24 cellular contexts compared by ENCODE assay signal in the genomic region with DNA sequence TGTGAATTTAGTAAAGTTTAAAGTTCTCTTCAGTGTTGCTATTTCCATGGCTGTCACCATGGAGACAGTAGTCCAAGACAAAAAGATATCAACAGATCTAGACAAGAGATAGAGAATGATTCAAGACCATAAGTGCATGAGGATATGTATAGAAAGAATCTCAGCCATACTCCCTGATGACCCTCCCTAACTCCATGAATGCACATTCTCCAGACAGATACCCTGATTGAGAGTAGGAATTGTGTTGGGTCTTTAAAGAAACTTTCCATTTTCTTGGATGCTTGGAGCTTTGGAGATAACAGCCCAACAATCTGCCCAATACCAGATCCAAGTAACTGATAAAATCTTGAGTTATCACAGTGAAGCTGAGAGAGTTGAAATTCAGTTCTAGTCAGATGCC.
DNase-seq lines count a peak whose midpoint lies in the region; ATAC-seq, FAIRE-seq and TF ChIP-seq lines count a peak whose summit lies in the region.
"Had no signal": no experiment of that assay in that cellular context is flagged by ENCODE, and none has a peak within 500 bp of the region (broad histone marks: within the 10 kb centered on the region; RNA-seq: fewer than 3 reads in every experiment).

No MANE protein-coding gene starts in this region.

- H3K27ac ChIP-seq in H1 (ENCODE audit: low read depth, low read length) (no peak overlapping the region; the same call in 1 of the 2 replicates), mesendoderm (ENCODE audit: low read depth, low read length) (no peak overlapping the region), trophoblast cell (ENCODE audit: low read depth, low read length) (no peak overlapping the region)
- H3K27ac ChIP-seq: BLaER1 had no signal

- H4K20me1 ChIP-seq in H1 (replicated peaks in 1 of 2; ENCODE audit: control insufficient read depth in 1 of 2, insufficient read depth in 2 of 2, low read length in 2 of 2), result no peaks in the 10 kb centered on the region
- H4K20me1 ChIP-seq: BLaER1 had no signal

- no peak overlapping the region for H3K56ac ChIP-seq in H1 (replicated peaks; ENCODE audit: insufficient read length, low read depth, low read length)
- no peak overlapping the region for H3K56ac ChIP-seq in mesendoderm (ENCODE audit: low read length)

- H3K23ac ChIP-seq in H1 (ENCODE audit: insufficient read length) (no peak overlapping the region), mesendoderm (ENCODE audit: low read length) (no peak overlapping the region), trophoblast cell (ENCODE audit: low read length) (no peak overlapping the region)

- peak; percentile 33 for DNase-seq in M059J (ENCODE audit: low read depth)
- no peak for DNase-seq in H1 (ENCODE audit: low read depth in 1 of 2, low spot score in 2 of 2)
- peak; percentile 26 for DNase-seq in mesendoderm
- peak; percentile 66 to 90 for DNase-seq in trophoblast cell
- no peak for DNase-seq in MCF 10A (ENCODE audit: unreplicated experiment)
- DNase-seq in stimulated activated naive CD8-positive, alpha-beta T cell treated with anti-CD3 and anti-CD28 coated beads, Interleukin-15, amount 100 ng/mL, for 72 hours, result no peak
- DNase-seq in NCI-H1436 (lab: John Stamatoyannopoulos, UW), result no peak
- DNase-seq: 8988T; ACHN; BE2C; C1 segment of cervical spinal cord; CD4-positive, alpha-beta memory T cell; CD4-positive, CD25-positive, alpha-beta regulatory T cell; CD8-positive, alpha-beta memory T cell; COR-L47; DMS79 treated with DMSO at 0.1 percent for 48 hours; GF-D8 had no signal

- H3K79me2 ChIP-seq in H1 (ENCODE audit: control insufficient read depth in 1 of 2, insufficient read depth in 2 of 2, low read length in 2 of 2), result no peaks in the 10 kb centered on the region
- H3K79me2 ChIP-seq in mesendoderm (ENCODE audit: control insufficient read depth, insufficient read depth, low read length), result no peaks in the 10 kb centered on the region
- no peaks in the 10 kb centered on the region for H3K79me2 ChIP-seq in trophoblast cell (ENCODE audit: control insufficient read depth, insufficient read depth, low read length, poor library complexity)

- H4K8ac ChIP-seq in H1 (ENCODE audit: extremely low read depth, insufficient read depth, low read length) (no peak overlapping the region), mesendoderm (ENCODE audit: low read depth, low read length) (no peak overlapping the region), trophoblast cell (ENCODE audit: low read depth, low read length) (no peak overlapping the region)

- intact Hi-C loops in MCF 10A (cut with micrococcal nuclease), result no loop called here

- H3K9me3 ChIP-seq in H1 (ENCODE audit: insufficient read depth in 2 of 2, low read depth in 1 of 2, low read length in 1 of 2), result no peaks in the 10 kb centered on the region
- H3K9me3 ChIP-seq in trophoblast cell (ENCODE audit: insufficient read depth, low read depth, low read length), result no peaks in the 10 kb centered on the region
- H3K9me3 ChIP-seq: BE2C, BLaER1 had no signal

- H3K4me2 ChIP-seq in H1 (ENCODE audit: insufficient read depth in 1 of 2, low read depth in 2 of 2, low read length in 2 of 2), result no peak overlapping the region
- H3K4me2 ChIP-seq in mesendoderm (ENCODE audit: low read length), result no peak overlapping the region
- no peak overlapping the region for H3K4me2 ChIP-seq in trophoblast cell (ENCODE audit: low read length)
- H3K4me2 ChIP-seq: BLaER1 had no signal

- H2AK5ac ChIP-seq in H1 (ENCODE audit: low read depth, low read length), result no peak overlapping the region
- H2AK5ac ChIP-seq in mesendoderm (ENCODE audit: low read length), result no peak overlapping the region
- H2AK5ac ChIP-seq in trophoblast cell (ENCODE audit: low read length), result no peak overlapping the region

- H3K9ac ChIP-seq in H1 (replicated peaks in 1 of 4; ENCODE audit: extremely low read depth in 1 of 4, low read depth in 3 of 4, low read length in 3 of 4), result no peak overlapping the region
- no peak overlapping the region for H3K9ac ChIP-seq in mesendoderm (ENCODE audit: low read length)
- no peak overlapping the region for H3K9ac ChIP-seq in trophoblast cell (ENCODE audit: low read length)
- H3K9ac ChIP-seq: BLaER1 had no signal

- BruUV-seq in MCF 10A (replicated peaks; lab: Mats Ljungman, UMichigan), result no TSS peak

- H3K36me3 Mint-ChIP-seq in MCF 10A (ENCODE audit: insufficient read depth, unreplicated experiment), result no peaks in the 10 kb centered on the region
- H3K36me3 Mint-ChIP-seq: CD14-positive monocyte; CD4-positive, alpha-beta memory T cell; CD4-positive, CD25-positive, alpha-beta regulatory T cell; CD8-positive, alpha-beta memory T cell had no signal

- H3K4me3 Mint-ChIP-seq in MCF 10A (ENCODE audit: unreplicated experiment), result no peak overlapping the region
- no peak overlapping the region for H3K4me3 Mint-ChIP-seq in stimulated activated naive CD8-positive, alpha-beta T cell treated with anti-CD3 and anti-CD28 coated beads, Interleukin-15, amount 100 ng/mL, for 72 hours
- H3K4me3 Mint-ChIP-seq: CD14-positive monocyte; CD4-positive, alpha-beta memory T cell; CD4-positive, CD25-positive, alpha-beta regulatory T cell; CD8-positive, alpha-beta memory T cell had no signal

- no peak overlapping the region for H3K18ac ChIP-seq in H1 (ENCODE audit: extremely low read depth, low read length)
- H3K18ac ChIP-seq in mesendoderm (ENCODE audit: low read length), result no peak overlapping the region
- H3K18ac ChIP-seq in trophoblast cell (ENCODE audit: low read length), result no peak overlapping the region

- no peaks in the 10 kb centered on the region for H3K27me3 Mint-ChIP-seq in MCF 10A (ENCODE audit: insufficient read depth, unreplicated experiment)
- H3K27me3 Mint-ChIP-seq in stimulated activated naive CD8-positive, alpha-beta T cell treated with anti-CD3 and anti-CD28 coated beads, Interleukin-15, amount 100 ng/mL, for 72 hours, result no peaks in the 10 kb centered on the region
- H3K27me3 Mint-ChIP-seq: CD4-positive, alpha-beta memory T cell; CD4-positive, CD25-positive, alpha-beta regulatory T cell; CD8-positive, alpha-beta memory T cell had no signal

- H3K79me1 ChIP-seq in H1 (ENCODE audit: low read depth, low read length) (no peaks in the 10 kb centered on the region), mesendoderm (ENCODE audit: low read length) (no peaks in the 10 kb centered on the region), trophoblast cell (ENCODE audit: low read length) (peaks cover 2% of the 10 kb centered on the region)

- no peak overlapping the region for H2BK5ac ChIP-seq in H1 (ENCODE audit: low read depth, low read length)
- no peak overlapping the region for H2BK5ac ChIP-seq in mesendoderm (ENCODE audit: low read length)
- H2BK5ac ChIP-seq in trophoblast cell (ENCODE audit: low read depth, low read length, poor library complexity), result no peak overlapping the region

- H3K4me1 Mint-ChIP-seq in MCF 10A (ENCODE audit: insufficient read depth, unreplicated experiment), result no peaks in the 10 kb centered on the region
- no peaks in the 10 kb centered on the region for H3K4me1 Mint-ChIP-seq in stimulated activated naive CD8-positive, alpha-beta T cell treated with anti-CD3 and anti-CD28 coated beads, Interleukin-15, amount 100 ng/mL, for 72 hours
- H3K4me1 Mint-ChIP-seq: CD14-positive monocyte; CD4-positive, alpha-beta memory T cell; CD4-positive, CD25-positive, alpha-beta regulatory T cell; CD8-positive, alpha-beta memory T cell had no signal

- H3K27me3 ChIP-seq in H1 (replicated peaks in 1 of 4; ENCODE audit: control insufficient read depth in 3 of 4, extremely low read depth in 1 of 4, insufficient read depth in 3 of 4, low read length in 3 of 4), result no peaks in the 10 kb centered on the region
- H3K27me3 ChIP-seq in mesendoderm (ENCODE audit: insufficient read depth, low read length, poor library complexity), result no peaks in the 10 kb centered on the region
- no peaks in the 10 kb centered on the region for H3K27me3 ChIP-seq in trophoblast cell (ENCODE audit: insufficient read depth, low read length)
- H3K27me3 ChIP-seq: BE2C, BLaER1 had no signal

- H3K27ac Mint-ChIP-seq in MCF 10A (ENCODE audit: low read depth, unreplicated experiment), result no peak overlapping the region
- no peak overlapping the region for H3K27ac Mint-ChIP-seq in stimulated activated naive CD8-positive, alpha-beta T cell treated with anti-CD3 and anti-CD28 coated beads, Interleukin-15, amount 100 ng/mL, for 72 hours
- H3K27ac Mint-ChIP-seq: CD14-positive monocyte; CD4-positive, alpha-beta memory T cell; CD4-positive, CD25-positive, alpha-beta regulatory T cell; CD8-positive, alpha-beta memory T cell had no signal

- H2AFZ ChIP-seq in H1 (ENCODE audit: low read length) (no peak overlapping the region), trophoblast cell (ENCODE audit: insufficient read depth, low read length, poor library complexity) (no peak overlapping the region)

- no peak for TF ChIP-seq EP300 in H1 (IDR thresholded peaks at IDR 0.05; ENCODE audit: borderline replicate concordance in 1 of 2, low read depth in 2 of 2, low read length in 2 of 2)

- POLR2A ChIA-PET in H1 (lab: Charles Lee; ENCODE audit: partially characterized antibody), result no interaction called here
- POLR2A ChIA-PET in MCF 10A (lab: Yijun Ruan, JAX), result no interaction called here

- H2BK15ac ChIP-seq in H1 (ENCODE audit: low read length) (no peak overlapping the region), mesendoderm (replicated peaks; ENCODE audit: low read depth) (no peak overlapping the region)

- H3K14ac ChIP-seq in H1 (ENCODE audit: insufficient read length) (no peak overlapping the region), trophoblast cell (ENCODE audit: low read length) (no peak overlapping the region)

- H2BK12ac ChIP-seq in H1 (ENCODE audit: low read depth, low read length), result no peak overlapping the region
- H2BK12ac ChIP-seq in trophoblast cell (ENCODE audit: low read length), result no peak overlapping the region

- no peaks in the 10 kb centered on the region for H3K9me3 Mint-ChIP-seq in MCF 10A (ENCODE audit: unreplicated experiment)
- peaks cover 9 to 11% of the 10 kb centered on the region in 2 donors for H3K9me3 Mint-ChIP-seq in stimulated activated naive CD8-positive, alpha-beta T cell treated with anti-CD3 and anti-CD28 coated beads, Interleukin-15, amount 100 ng/mL, for 72 hours

- no peaks in the 10 kb centered on the region for H3K36me3 ChIP-seq in H1 (ENCODE audit: control insufficient read depth in 2 of 4, insufficient read depth in 4 of 4, low read length in 3 of 4)
- H3K36me3 ChIP-seq in mesendoderm (ENCODE audit: control insufficient read depth, insufficient read depth, low read length), result no peaks in the 10 kb centered on the region
- H3K36me3 ChIP-seq in trophoblast cell (ENCODE audit: control insufficient read depth in 1 of 2, insufficient read depth in 2 of 2, low read length in 2 of 2), result no peaks in the 10 kb centered on the region
- H3K36me3 ChIP-seq: BE2C, BLaER1 had no signal

- H2BK20ac ChIP-seq in H1 (ENCODE audit: low read length), result no peak overlapping the region

- TF ChIP-seq CTCF in H1 (IDR thresholded peaks at IDR 0.05; ENCODE audit: control extremely low read depth in 1 of 3, insufficient read depth in 1 of 3, low read depth in 1 of 3, low read length in 3 of 3) (no peak), MCF 10A (IDR thresholded peaks at IDR 0.05; ENCODE audit: unreplicated experiment) (no peak)

- H2BK120ac ChIP-seq in H1 (replicated peaks; ENCODE audit: low read depth, low read length) (no peak overlapping the region), mesendoderm (ENCODE audit: low read depth, low read length) (no peak overlapping the region), trophoblast cell (ENCODE audit: insufficient read depth, low read length, poor library complexity) (no peak overlapping the region)

- no peak for TF ChIP-seq POLR2A in H1 (IDR thresholded peaks at IDR 0.05; ENCODE audit: control extremely low read depth in 1 of 2, low read depth in 2 of 2, low read length in 2 of 2)

- no peak overlapping the region for H3K4me3 ChIP-seq in H1 (ENCODE audit: extremely low read depth in 1 of 4, insufficient read depth in 2 of 4, low read depth in 3 of 4, low read length in 4 of 4)
- no peak overlapping the region for H3K4me3 ChIP-seq in mesendoderm (ENCODE audit: low read length)
- H3K4me3 ChIP-seq in trophoblast cell (ENCODE audit: low read depth, low read length), result no peak overlapping the region
- H3K4me3 ChIP-seq: BLaER1 had no signal

- H3K4ac ChIP-seq in H1 (replicated peaks; ENCODE audit: insufficient read length, low read depth, low read length) (no peak overlapping the region), mesendoderm (ENCODE audit: low read depth, low read length) (no peak overlapping the region), trophoblast cell (ENCODE audit: low read depth, low read length) (no peak overlapping the region)

- no peak overlapping the region for H4K12ac ChIP-seq in trophoblast cell (ENCODE audit: low read depth, low read length)

- no peak for FAIRE-seq in H1 (lab: Jason Lieb, UNC)
- FAIRE-seq: A204.1, G401.6, GM12891, GM19239 had no signal

- no peak for TF ChIP-seq RAD21 in H1 (IDR thresholded peaks at IDR 0.05 in 1 of 2, conservative IDR thresholded peaks at IDR 0.05 in 1 of 2; ENCODE audit: low read depth in 2 of 2, low read length in 2 of 2)

- H3K4me1 ChIP-seq in H1 (replicated peaks in 1 of 4; ENCODE audit: control insufficient read depth in 3 of 4, insufficient read depth in 4 of 4, low read length in 3 of 4), result peaks cover 0 to 6% (median 4%) of the 10 kb centered on the region in 4 experiments; a peak in 5 of 7 replicates
- H3K4me1 ChIP-seq in mesendoderm (ENCODE audit: control insufficient read depth, low read depth, low read length), result no peaks in the 10 kb centered on the region
- peaks cover 0 to 2% of the 10 kb centered on the region in 2 experiments for H3K4me1 ChIP-seq in trophoblast cell (ENCODE audit: control insufficient read depth in 1 of 2, insufficient read depth in 2 of 2, low read length in 2 of 2)
- H3K4me1 ChIP-seq: BE2C, BLaER1 had no signal

- peak overlapping the region; percentile 62 for H4K91ac ChIP-seq in H1 (replicated peaks; ENCODE audit: insufficient read length, low read length)
- H4K91ac ChIP-seq in trophoblast cell (ENCODE audit: low read depth, low read length), result no peak overlapping the region

- no peak for ATAC-seq in HG03378 (IDR thresholded peaks at IDR 0.05; ENCODE audit: unreplicated experiment)
- ATAC-seq in stimulated activated naive CD8-positive, alpha-beta T cell treated with anti-CD3 and anti-CD28 coated beads, Interleukin-15, amount 100 ng/mL, for 72 hours, result no peak

- no peaks in the 10 kb centered on the region for H3K23me2 ChIP-seq in H1 (ENCODE audit: low read depth, low read length)

- CTCF ChIA-PET in H1 (lab: Charles Lee; ENCODE audit: partially characterized antibody), result interaction anchor here (0.6 kb wide), 1 partner anchor 104 kb away, joined by 3 read pairs; no protein-coding TSS in a partner anchor
- CTCF ChIA-PET in MCF 10A (lab: Yijun Ruan, JAX), result no interaction called here

- H4K5ac ChIP-seq in H1 (ENCODE audit: insufficient read length, low read depth, low read length), result no peak overlapping the region
- no peak overlapping the region for H4K5ac ChIP-seq in mesendoderm (ENCODE audit: low read length)

Comparison
In these comparisons a context has a peak if more than half of its experiments do, and no peak if none do; other contexts are left out.
1. DNase-seq: peak in M059J (single experiment), mesendoderm (single experiment) and trophoblast cell (2 of 2); none in H1 (0 of 2), MCF 10A (single experiment), stimulated activated naive CD8-positive, alpha-beta T cell treated with anti-CD3 and anti-CD28 coated beads, Interleukin-15, amount 100 ng/mL, for 72 hours (0 of 2) and NCI-H1436 (single experiment).